In genomic region chr20:46323557-46323956, GRCh38 we compare ENCODE assay signal across 28 cellular contexts. TPM values are rescaled to one million over a fixed set of nuclear protein-coding genes. Genes with fewer than 3 reads are reported as not detected.
DNase-seq lines count a peak whose midpoint lies in the region; ATAC-seq and TF ChIP-seq lines count a peak whose summit lies in the region.
"Had no signal": no experiment of that assay in that cellular context is flagged by ENCODE, and none has a peak within 500 bp of the region (broad histone marks: within the 10 kb centered on the region; RNA-seq: fewer than 3 reads in every experiment).

No MANE protein-coding gene starts in this region.

- no peaks in the 10 kb centered on the region for H3K36me3 ChIP-seq in tibial nerve

- DNase-seq in NCI-H1417 (lab: John Stamatoyannopoulos, UW), result peak; percentile 26 to 70 (median 48)
- DNase-seq in NCI-H1417 treated with DMSO at 0.1 percent for 48 hours (lab: John Stamatoyannopoulos, UW), result no peak
- DNase-seq in COLO668 (lab: John Stamatoyannopoulos, UW; ENCODE audit: unreplicated experiment), result peak; percentile 37
- DNase-seq in NCI-H510A treated with DMSO at 0.1 percent for 48 hours (lab: John Stamatoyannopoulos, UW), result peak; percentile 28
- DNase-seq in foreskin keratinocyte, result no peak
- DNase-seq in AG08396 (ENCODE audit: low spot score), result no peak
- DNase-seq in tibial nerve (ENCODE audit: low spot score in 2 of 2), result no peak
- DNase-seq: 8988T, ACHN, DMS153, H9, HFFc6, Karpas-422, NCI-H1092, NCI-H1436 treated with DMSO at 0.1 percent for 48 hours, NCI-H2029, NCI-H2171, NCI-H226, NCI-H526, SHP77, T-cell had no signal

- WGBS in tibial nerve, 2 donors, result 60 to 77% methylated on average over 10 of the region's 10 CpGs

- H3K27ac ChIP-seq in foreskin keratinocyte, result no peak overlapping the region
- H3K27ac ChIP-seq in tibial nerve, result no peak overlapping the region
- H3K27ac ChIP-seq: RWPE1 had no signal

- H3K4me1 ChIP-seq in foreskin keratinocyte, result no peaks in the 10 kb centered on the region
- no peaks in the 10 kb centered on the region for H3K4me1 ChIP-seq in tibial nerve

- H3K4me3 ChIP-seq in tibial nerve, result no peak overlapping the region
- H3K4me3 ChIP-seq: GM23338 had no signal

- TF ChIP-seq CTCF in foreskin keratinocyte (conservative IDR thresholded peaks at IDR 0.05) (no peak), tibial nerve (IDR thresholded peaks at IDR 0.05) (no peak)

- ATAC-seq in foreskin keratinocyte, result peak; percentile 21
- ATAC-seq: GM23338, Panc1, T-cell had no signal

- H3K27me3 ChIP-seq in foreskin keratinocyte (peaks cover 78% of the 10 kb centered on the region), tibial nerve (peaks cover 0 to 35% of the 10 kb centered on the region in 2 donors)

- no peak for TF ChIP-seq POLR2A in tibial nerve (IDR thresholded peaks at IDR 0.05)

- TF ChIP-seq EP300 in tibial nerve (IDR thresholded peaks at IDR 0.05), result no peak

- no peaks in the 10 kb centered on the region for H3K9me3 ChIP-seq in tibial nerve

RNA-seq across cellular contexts. Expression of gene CDH22, which starts 15.3 kb away (rescaled TPM):
- not detected in 2 replicates for total RNA-seq in foreskin keratinocyte
- not detected in 2 replicates for polyA plus RNA-seq in foreskin keratinocyte
- total RNA-seq in tibial nerve, result 1 to 10 TPM in 1 of 4 donors, under 1 TPM in 2, not detected in 1; 0.20 to 1.0 (median 0.60) TPM
- total RNA-seq: G401, H9, HFFc6, OCI-LY7, SK-MEL-5, T-cell had no signal
- polyA plus RNA-seq: BJ had no signal

Comparison
In these comparisons a context has a peak if more than half of its experiments do, and no peak if none do; other contexts are left out.
1. DNase-seq: peak in NCI-H1417 (3 of 3), COLO668 (single experiment) and NCI-H510A treated with DMSO at 0.1 percent for 48 hours (single experiment); none in NCI-H1417 treated with DMSO at 0.1 percent for 48 hours (single experiment), foreskin keratinocyte (0 of 2), AG08396 (single experiment) and tibial nerve (0 of 2).